Comparison of ENCODE assay signal across 23 cellular contexts in the genomic region with DNA sequence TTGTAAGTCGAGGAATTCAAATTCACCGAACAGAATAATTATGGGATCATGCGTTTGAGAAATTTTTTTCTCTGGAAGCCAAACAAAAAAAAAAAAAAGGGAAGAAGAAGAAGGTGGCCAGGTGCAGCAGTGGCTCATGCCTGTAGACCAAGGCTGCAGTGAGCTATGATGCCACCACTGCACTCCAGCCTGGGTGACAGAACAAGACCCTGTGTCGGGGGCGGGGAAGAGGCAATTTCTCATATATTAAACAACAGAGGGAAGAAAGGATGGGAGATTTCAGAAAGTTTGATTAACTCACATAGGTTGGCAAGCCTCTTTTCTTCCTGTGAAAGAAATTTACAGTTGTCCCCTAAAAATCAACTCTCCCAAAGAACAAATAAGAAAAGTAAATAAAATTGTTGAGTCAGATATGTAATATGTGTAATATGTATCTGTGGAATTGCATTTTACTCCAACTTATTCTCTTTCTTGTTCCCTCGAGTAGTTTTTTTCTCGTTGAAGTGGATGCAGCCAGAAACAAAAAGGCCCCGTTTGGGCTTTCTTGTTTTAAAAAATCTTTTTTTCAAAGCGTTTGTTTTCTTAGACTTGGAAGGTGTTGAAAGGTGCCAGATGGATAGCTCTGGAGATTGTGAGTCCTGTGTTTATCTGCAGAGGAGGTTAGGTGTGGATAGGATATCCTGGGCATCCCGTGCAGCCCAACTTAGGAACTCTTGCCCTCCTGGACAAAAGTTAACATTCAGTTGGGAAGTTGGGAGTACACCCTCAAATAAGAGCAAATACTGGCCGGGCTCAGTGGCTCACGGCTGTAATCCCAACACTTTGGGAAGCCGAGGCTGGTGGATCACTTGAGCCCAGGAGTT.
"Had no signal": no experiment of that assay in that cellular context is flagged by ENCODE, and none has a peak within 500 bp of the region (broad histone marks: within the 10 kb centered on the region; RNA-seq: fewer than 3 reads in every experiment).

No MANE protein-coding gene starts in this region.

- H3K36me3 ChIP-seq: esophagus muscularis mucosa, gastrocnemius medialis, left ventricle myocardium inferior, tibial nerve, upper lobe of right lung, vagina had no signal

- DNase-seq: effector memory CD8-positive, alpha-beta T cell; gastrocnemius medialis; immature natural killer cell; left ventricle myocardium inferior; mesenchymal stem cell; midbrain; psoas muscle; retina; stimulated activated CD4-positive, alpha-beta T cell treated with anti-CD3 and anti-CD28 coated beads, Interleukin-2, amount 100 ng/mL, for 24 hours; stimulated activated CD4-positive, alpha-beta T cell treated with anti-CD3 and anti-CD28 coated beads, Interleukin-4, amount 100 ng/mL, for 4 hours; stimulated activated naive B cell treated with anti-CD40 and anti-IgM and Interleukin-4, amounts not matched to agents 10 μg/mL and 1 μg/mL and 100 μg/mL, for 72 hours; stimulated activated naive CD8-positive, alpha-beta T cell treated with anti-CD3 and anti-CD28 coated beads, Interleukin-15, amount 100 ng/mL, for 72 hours; testis; upper lobe of right lung had no signal

- H3K9me3 ChIP-seq: gastrocnemius medialis, testis, upper lobe of right lung, vagina had no signal

- H3K36me3 Mint-ChIP-seq: immature natural killer cell; natural killer cell treated with Interleukin-12 subunit alpha and Interleukin-12 subunit beta and Interleukin-15 and Interleukin-18, amount 100 ng/mL, for 72 hours; stimulated activated naive B cell treated with anti-CD40 and anti-IgM and Interleukin-4, amounts not matched to agents 10 μg/mL and 1 μg/mL and 100 μg/mL, for 72 hours had no signal

- H3K4me3 ChIP-seq: esophagus muscularis mucosa, gastrocnemius medialis, left ventricle myocardium inferior, lung, psoas muscle, testis, tibial nerve, upper lobe of right lung, vagina had no signal

- H3K4me1 ChIP-seq: esophagus muscularis mucosa, gastrocnemius medialis, left ventricle myocardium inferior, psoas muscle, testis, tibial nerve, upper lobe of right lung, vagina had no signal

- H3K27ac Mint-ChIP-seq: dendritic cell treated with granulocyte-macrophage colony-stimulating factor and Interleukin-4, amounts not matched to agents 40 ng/mL and 50 ng/mL, for 4 days; effector memory CD8-positive, alpha-beta T cell; immature natural killer cell; natural killer cell treated with Interleukin-12 subunit alpha and Interleukin-12 subunit beta and Interleukin-15 and Interleukin-18, amount 100 ng/mL, for 72 hours; stimulated activated naive B cell treated with anti-CD40 and anti-IgM and Interleukin-4, amounts not matched to agents 10 μg/mL and 1 μg/mL and 100 μg/mL, for 72 hours; stimulated activated naive CD8-positive, alpha-beta T cell treated with anti-CD3 and anti-CD28 coated beads, Interleukin-15, amount 100 ng/mL, for 72 hours had no signal

- H3K4me1 Mint-ChIP-seq: immature natural killer cell; stimulated activated naive B cell treated with anti-CD40 and anti-IgM and Interleukin-4, amounts not matched to agents 10 μg/mL and 1 μg/mL and 100 μg/mL, for 72 hours; stimulated activated naive CD8-positive, alpha-beta T cell treated with anti-CD3 and anti-CD28 coated beads, Interleukin-15, amount 100 ng/mL, for 72 hours had no signal

- H3K9me3 Mint-ChIP-seq: dendritic cell treated with granulocyte-macrophage colony-stimulating factor and Interleukin-4, amounts not matched to agents 40 ng/mL and 50 ng/mL, for 4 days; effector memory CD8-positive, alpha-beta T cell; immature natural killer cell; natural killer cell treated with Interleukin-12 subunit alpha and Interleukin-12 subunit beta and Interleukin-15 and Interleukin-18, amount 100 ng/mL, for 72 hours; stimulated activated naive B cell treated with anti-CD40 and anti-IgM and Interleukin-4, amounts not matched to agents 10 μg/mL and 1 μg/mL and 100 μg/mL, for 72 hours; stimulated activated naive CD8-positive, alpha-beta T cell treated with anti-CD3 and anti-CD28 coated beads, Interleukin-15, amount 100 ng/mL, for 72 hours had no signal

- H3K27me3 Mint-ChIP-seq: dendritic cell treated with granulocyte-macrophage colony-stimulating factor and Interleukin-4, amounts not matched to agents 40 ng/mL and 50 ng/mL, for 4 days; stimulated activated naive CD8-positive, alpha-beta T cell treated with anti-CD3 and anti-CD28 coated beads, Interleukin-15, amount 100 ng/mL, for 72 hours had no signal

- ATAC-seq: effector memory CD8-positive, alpha-beta T cell; gastrocnemius medialis; natural killer cell treated with Interleukin-12 subunit alpha and Interleukin-12 subunit beta and Interleukin-15 and Interleukin-18, amount 100 ng/mL, for 72 hours; psoas muscle; sciatic nerve; stimulated activated naive B cell treated with anti-CD40 and anti-IgM and Interleukin-4, amounts not matched to agents 10 μg/mL and 1 μg/mL and 100 μg/mL, for 72 hours; stimulated activated naive CD8-positive, alpha-beta T cell treated with anti-CD3 and anti-CD28 coated beads, Interleukin-15, amount 100 ng/mL, for 72 hours; upper lobe of right lung had no signal

- H3K27me3 ChIP-seq: esophagus muscularis mucosa, gastrocnemius medialis, testis, tibial nerve, upper lobe of right lung, vagina had no signal

- H3K27ac ChIP-seq: epithelial cell of prostate, esophagus muscularis mucosa, gastrocnemius medialis, left ventricle myocardium inferior, psoas muscle, testis, tibial nerve, upper lobe of right lung, vagina had no signal

- FAIRE-seq: keratinocyte had no signal

- H3K4me3 Mint-ChIP-seq: dendritic cell treated with granulocyte-macrophage colony-stimulating factor and Interleukin-4, amounts not matched to agents 40 ng/mL and 50 ng/mL, for 4 days; effector memory CD8-positive, alpha-beta T cell; immature natural killer cell; natural killer cell treated with Interleukin-12 subunit alpha and Interleukin-12 subunit beta and Interleukin-15 and Interleukin-18, amount 100 ng/mL, for 72 hours; stimulated activated naive B cell treated with anti-CD40 and anti-IgM and Interleukin-4, amounts not matched to agents 10 μg/mL and 1 μg/mL and 100 μg/mL, for 72 hours; stimulated activated naive CD8-positive, alpha-beta T cell treated with anti-CD3 and anti-CD28 coated beads, Interleukin-15, amount 100 ng/mL, for 72 hours had no signal
